ENCODE assay signal across 8 cellular contexts in genomic region chr14:74712499-74713394, GRCh38. TPM values are rescaled to one million over a fixed set of nuclear protein-coding genes. Genes with fewer than 3 reads are reported as not detected.
DNase-seq lines count a peak whose midpoint lies in the region; ATAC-seq and TF ChIP-seq lines count a peak whose summit lies in the region.

Gene AREL1, minus strand, starts transcription at chr14:74713080. Its CDS starts 27,465 bp downstream, at chr14:74685615.
Gene FCF1, plus strand, starts transcription at chr14:74713144. Its CDS starts 54 bp downstream, at chr14:74713198.

- WGBS in mesenchymal stem cell = under 1% methylated on average over 27 of the region's 31 CpGs

- no peaks in the 10 kb centered on the region for H3K9me3 Mint-ChIP-seq in activated CD4-positive, alpha-beta T cell treated with anti-CD3 and anti-CD28 coated beads, Interleukin-2, amount 10 ng/mL, durations not matched to agents 7 days and 5 days

- H3K27ac ChIP-seq in effector memory CD4-positive, alpha-beta T cell (ENCODE audit: insufficient read depth, low read length, poor library complexity, severe bottlenecking) = peak within 1 kb of the TSS; percentile 80
- H3K27ac ChIP-seq in mesenchymal stem cell (ENCODE audit: low read length, poor library complexity, severe bottlenecking) = peak within 1 kb of the TSS; percentile 23

- no peak within 1 kb of the TSS for H2BK5ac ChIP-seq in mesenchymal stem cell (ENCODE audit: low read depth, low read length, poor library complexity, severe bottlenecking)

- no peak within 1 kb of the TSS for H2BK120ac ChIP-seq in mesenchymal stem cell (ENCODE audit: low read depth, low read length)

- peak within 1 kb of the TSS; percentile 95 for H3K9ac ChIP-seq in mesenchymal stem cell (ENCODE audit: low read length)

- POLR2A ChIA-PET in AG04449 (lab: Yijun Ruan, JAX) = no interaction called here
- POLR2A ChIA-PET in activated CD4-positive, alpha-beta T cell treated with anti-CD3 and anti-CD28 coated beads, Interleukin-2, amount 10 ng/mL, durations not matched to agents 7 days and 5 days (lab: Charles Lee) = interaction anchor here (0.7 kb wide), 1 partner anchor 96 kb away, joined by 3 read pairs; no protein-coding TSS in a partner anchor

- H3K4me2 ChIP-seq in mesenchymal stem cell (ENCODE audit: low read length, poor library complexity, severe bottlenecking) = peak within 1 kb of the TSS; percentile 85

- peak; percentile 96 for ATAC-seq in GM19324 (IDR thresholded peaks at IDR 0.05; ENCODE audit: low FRiP score, unreplicated experiment)
- ATAC-seq in HG03521 (IDR thresholded peaks at IDR 0.05; ENCODE audit: unreplicated experiment) = peak; percentile 81

- DNase-seq in AG04449 (ENCODE audit: low read depth, low spot score) (peak; percentile 51), mesenchymal stem cell (peak; percentile 96), cortex of kidney (lab: John Stamatoyannopoulos, UW) (no peak)
- peak; percentile 91 for DNase-seq in activated CD4-positive, alpha-beta T cell treated with anti-CD3 and anti-CD28 coated beads, Interleukin-2, amount 10 ng/mL, durations not matched to agents 7 days and 5 days
- DNase-seq in effector memory CD4-positive, alpha-beta T cell = peak; percentile 67 to 79 (median 69)
- peak; percentile 47 for DNase-seq in stimulated activated CD8-positive, alpha-beta memory T cell treated with anti-CD3 and anti-CD28 coated beads, Interleukin-15, amount 100 ng/mL, for 24 hours (ENCODE audit: low read depth)

- no peak within 1 kb of the TSS for H4K91ac ChIP-seq in mesenchymal stem cell (ENCODE audit: low read length)

- H2AFZ ChIP-seq in mesenchymal stem cell (ENCODE audit: low read depth, low read length) = peak within 1 kb of the TSS; percentile 95

- H3K27me3 Mint-ChIP-seq in activated CD4-positive, alpha-beta T cell treated with anti-CD3 and anti-CD28 coated beads, Interleukin-2, amount 10 ng/mL, durations not matched to agents 7 days and 5 days = no peaks in the 10 kb centered on the region

- H3K9me3 ChIP-seq in effector memory CD4-positive, alpha-beta T cell (ENCODE audit: control insufficient read depth, low read length) = no peaks in the 10 kb centered on the region
- H3K9me3 ChIP-seq in mesenchymal stem cell (ENCODE audit: control insufficient read depth, low read length) = no peaks in the 10 kb centered on the region

- H3K4me3 Mint-ChIP-seq in activated CD4-positive, alpha-beta T cell treated with anti-CD3 and anti-CD28 coated beads, Interleukin-2, amount 10 ng/mL, durations not matched to agents 7 days and 5 days = peak within 1 kb of the TSS; percentile 99

- peak within 1 kb of the TSS; percentile 88 for H2AK5ac ChIP-seq in mesenchymal stem cell (ENCODE audit: low read length, severe bottlenecking)

- no peak for TF ChIP-seq CTCF in AG04449 (IDR thresholded peaks at IDR 0.05; ENCODE audit: insufficient read depth, low read length, missing control alignments)

- H3K4me1 Mint-ChIP-seq in activated CD4-positive, alpha-beta T cell treated with anti-CD3 and anti-CD28 coated beads, Interleukin-2, amount 10 ng/mL, durations not matched to agents 7 days and 5 days = peaks cover 45% of the 10 kb centered on the region

- CTCF ChIA-PET in AG04449 (lab: Yijun Ruan, JAX) = interaction anchor here (0.9 to 1.5 kb wide), 5 partner anchors 90 to 104 kb away, joined by 3 to 7 read pairs (median 4); partner anchors contain the start of gene LTBP2
- CTCF ChIA-PET in activated CD4-positive, alpha-beta T cell treated with anti-CD3 and anti-CD28 coated beads, Interleukin-2, amount 10 ng/mL, durations not matched to agents 7 days and 5 days (lab: Charles Lee) = interaction anchor here (0.6 kb wide), 1 partner anchor 375 kb away, joined by 4 read pairs; no protein-coding TSS in a partner anchor

- H3K14ac ChIP-seq in mesenchymal stem cell (ENCODE audit: low read length in 2 of 2) = peak within 1 kb of the TSS in 1 of 2 experiments; percentile 89

- peak within 1 kb of the TSS; percentile 92 for H3K4me3 ChIP-seq in AG04449 (ENCODE audit: low read depth, low read length)
- H3K4me3 ChIP-seq in effector memory CD4-positive, alpha-beta T cell (ENCODE audit: insufficient read depth, low read depth, low read length, poor library complexity, severe bottlenecking) = peak within 1 kb of the TSS; percentile 71
- H3K4me3 ChIP-seq in mesenchymal stem cell (ENCODE audit: insufficient read depth in 1 of 2, low read depth in 1 of 2, low read length in 2 of 2) = peak within 1 kb of the TSS; percentile 89 to 93

- no peak within 1 kb of the TSS for H3K23ac ChIP-seq in mesenchymal stem cell (ENCODE audit: low read length in 2 of 2)

- peaks cover 18% of the 10 kb centered on the region for H3K36me3 Mint-ChIP-seq in activated CD4-positive, alpha-beta T cell treated with anti-CD3 and anti-CD28 coated beads, Interleukin-2, amount 10 ng/mL, durations not matched to agents 7 days and 5 days (ENCODE audit: low read depth)

- H4K8ac ChIP-seq in mesenchymal stem cell (ENCODE audit: low read length) = peak within 1 kb of the TSS; percentile 92

- peak within 1 kb of the TSS; percentile 98 for H3K27ac Mint-ChIP-seq in activated CD4-positive, alpha-beta T cell treated with anti-CD3 and anti-CD28 coated beads, Interleukin-2, amount 10 ng/mL, durations not matched to agents 7 days and 5 days

- H2BK12ac ChIP-seq in mesenchymal stem cell (ENCODE audit: low read length in 2 of 2) = no peak within 1 kb of the TSS

- peaks cover 13% of the 10 kb centered on the region for H3K4me1 ChIP-seq in effector memory CD4-positive, alpha-beta T cell (ENCODE audit: control insufficient read depth, insufficient read depth, low read length, poor library complexity, severe bottlenecking)
- H3K4me1 ChIP-seq in mesenchymal stem cell (ENCODE audit: control insufficient read depth, insufficient read depth, low read depth, low read length) = peaks cover 2% of the 10 kb centered on the region

- peak within 1 kb of the TSS in 1 of 2 experiments; percentile 68 for H3K18ac ChIP-seq in mesenchymal stem cell (ENCODE audit: low read depth in 1 of 2, low read length in 2 of 2)

- peak within 1 kb of the TSS in 1 of 2 experiments; percentile 67 for H3K4ac ChIP-seq in mesenchymal stem cell (ENCODE audit: low read depth in 1 of 2, low read length in 2 of 2)

- no peaks in the 10 kb centered on the region for H3K27me3 ChIP-seq in effector memory CD4-positive, alpha-beta T cell (replicated peaks; ENCODE audit: control insufficient read depth, insufficient read depth, low read length, poor library complexity, severe bottlenecking)
- no peaks in the 10 kb centered on the region for H3K27me3 ChIP-seq in mesenchymal stem cell (ENCODE audit: control insufficient read depth in 1 of 2, insufficient read depth in 1 of 2, low read length in 2 of 2)

- H3K36me3 ChIP-seq in effector memory CD4-positive, alpha-beta T cell (ENCODE audit: control insufficient read depth, insufficient read depth, low read length) = peaks cover 20% of the 10 kb centered on the region
- peaks cover 4 to 33% of the 10 kb centered on the region in 2 experiments for H3K36me3 ChIP-seq in mesenchymal stem cell (ENCODE audit: control insufficient read depth in 1 of 2, insufficient read depth in 2 of 2, low read depth in 1 of 2, low read length in 2 of 2)

- peaks cover 7% of the 10 kb centered on the region for H3K79me1 ChIP-seq in mesenchymal stem cell (replicated peaks; ENCODE audit: low read length, poor library complexity, severe bottlenecking)

- peak within 1 kb of the TSS; percentile 37 for H2BK15ac ChIP-seq in mesenchymal stem cell (ENCODE audit: low read depth, poor library complexity, severe bottlenecking)

RNA-seq across cellular contexts. Expression of gene AREL1, which starts in this region (rescaled TPM):
- total RNA-seq in activated CD4-positive, alpha-beta T cell treated with anti-CD3 and anti-CD28 coated beads, Interleukin-2, amount 10 ng/mL, durations not matched to agents 7 days and 5 days = 10 to 100 TPM; 44.1 to 44.2 TPM
- polyA plus RNA-seq in mesenchymal stem cell (2013, experiment 1 of 2) = 20.3 TPM
- polyA plus RNA-seq in mesenchymal stem cell (2013, experiment 2 of 2) = 20.0 TPM

RNA-seq across cellular contexts. Expression of gene FCF1, which starts in this region (rescaled TPM):
- total RNA-seq in activated CD4-positive, alpha-beta T cell treated with anti-CD3 and anti-CD28 coated beads, Interleukin-2, amount 10 ng/mL, durations not matched to agents 7 days and 5 days = 10 to 100 TPM; 60.1 to 81.9 TPM
- 45.6 TPM for polyA plus RNA-seq in mesenchymal stem cell (2013, experiment 1 of 2)
- polyA plus RNA-seq in mesenchymal stem cell (2013, experiment 2 of 2) = 44.8 TPM
